ENCODE assay signal across 15 cellular contexts in the genomic region with DNA sequence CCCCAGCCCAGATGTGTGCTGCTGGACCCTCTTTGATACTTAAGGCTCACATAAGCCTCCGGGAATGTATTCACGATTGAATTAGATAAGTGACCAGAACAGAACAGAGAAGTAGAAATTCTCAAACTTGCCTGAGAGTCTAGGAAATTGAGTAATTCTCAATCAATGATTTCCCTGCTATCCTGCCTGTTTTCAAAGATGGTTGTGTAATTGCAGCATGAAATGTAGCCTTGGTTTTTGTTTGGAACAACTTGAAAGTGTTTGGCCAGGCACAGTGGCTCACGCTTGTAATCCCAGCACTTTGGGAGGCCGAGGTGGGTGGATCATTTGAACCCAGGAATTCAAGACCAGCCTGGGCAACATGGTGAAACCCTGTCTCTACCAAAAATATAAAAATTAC. TPM values are rescaled to one million over a fixed set of nuclear protein-coding genes. Genes with fewer than 3 reads are reported as not detected.
DNase-seq lines count a peak whose midpoint lies in the region; ATAC-seq, FAIRE-seq and TF ChIP-seq lines count a peak whose summit lies in the region.
"Had no signal": no experiment of that assay in that cellular context is flagged by ENCODE, and none has a peak within 500 bp of the region (broad histone marks: within the 10 kb centered on the region; RNA-seq: fewer than 3 reads in every experiment).

No MANE protein-coding gene starts in this region.

- intact Hi-C loops in endothelial cell of umbilical vein (cut with micrococcal nuclease) (loop anchor here (10.0 kb wide), 1 partner anchor 180 kb away; a partner anchor contains a TSS), natural killer cell (cut with micrococcal nuclease) (no loop called here)

- H3K4me2 ChIP-seq in endothelial cell of umbilical vein (ENCODE audit: insufficient read depth, low read length): no peak overlapping the region

- H3K4me1 Mint-ChIP-seq in CD4-positive, CD25-positive, alpha-beta regulatory T cell: peaks cover 15 to 34% (median 23%) of the 10 kb centered on the region in 4 donors
- H3K4me1 Mint-ChIP-seq in natural killer cell: peaks cover 18 to 20% of the 10 kb centered on the region in 2 donors

- peaks cover 7% of the 10 kb centered on the region for H3K79me2 ChIP-seq in endothelial cell of umbilical vein (ENCODE audit: control insufficient read depth, insufficient read depth, low read length)

- no peak overlapping the region for H3K4me3 Mint-ChIP-seq in CD4-positive, CD25-positive, alpha-beta regulatory T cell
- no peak overlapping the region for H3K4me3 Mint-ChIP-seq in natural killer cell

- H3K4me1 ChIP-seq in CD4-positive, CD25-positive, alpha-beta regulatory T cell (ENCODE audit: control insufficient read depth, insufficient read depth, low read length, poor library complexity, severe bottlenecking): peaks cover 12% of the 10 kb centered on the region
- H3K4me1 ChIP-seq in endothelial cell of umbilical vein (ENCODE audit: control insufficient read depth, extremely low read depth, insufficient read depth, low read length) (peaks cover 23% of the 10 kb centered on the region), muscle layer of duodenum (ENCODE audit: control insufficient read depth in 1 of 2, insufficient read depth in 2 of 2, low read length in 2 of 2) (peaks cover 3 to 5% of the 10 kb centered on the region in 2 donors)

- H3K27me3 ChIP-seq in CD4-positive, CD25-positive, alpha-beta regulatory T cell (ENCODE audit: control insufficient read depth, insufficient read depth, low read length): no peaks in the 10 kb centered on the region
- H3K27me3 ChIP-seq in endothelial cell of umbilical vein (ENCODE audit: control insufficient read depth in 2 of 2, insufficient read depth in 2 of 2, low read length in 2 of 2) (no peaks in the 10 kb centered on the region), muscle layer of duodenum (ENCODE audit: low read depth, low read length) (no peaks in the 10 kb centered on the region)
- H3K27me3 ChIP-seq: BE2C had no signal

- peaks cover 29% of the 10 kb centered on the region for H3K36me3 ChIP-seq in CD4-positive, CD25-positive, alpha-beta regulatory T cell (ENCODE audit: control insufficient read depth, insufficient read depth, low read length)
- H3K36me3 ChIP-seq in endothelial cell of umbilical vein (ENCODE audit: control insufficient read depth in 2 of 2, extremely low read depth in 1 of 2, insufficient read depth in 2 of 2, low read length in 2 of 2) (peaks cover 3 to 4% of the 10 kb centered on the region in 2 experiments), muscle layer of duodenum (ENCODE audit: control insufficient read depth in 1 of 2, insufficient read depth in 2 of 2, low read length in 2 of 2) (peaks cover 4 to 18% of the 10 kb centered on the region in 2 donors)

- H3K4me3 ChIP-seq in AG10803 (ENCODE audit: low read length): no peak overlapping the region
- no peak overlapping the region for H3K4me3 ChIP-seq in CD4-positive, CD25-positive, alpha-beta regulatory T cell (ENCODE audit: low read depth, low read length)
- H3K4me3 ChIP-seq in endothelial cell of umbilical vein (replicated peaks in 1 of 3; ENCODE audit: insufficient read depth in 1 of 3, low read depth in 1 of 3, low read length in 3 of 3): no peak overlapping the region
- H3K4me3 ChIP-seq in muscle layer of duodenum (ENCODE audit: low read depth in 1 of 2, low read length in 2 of 2): no peak overlapping the region

- H3K27ac ChIP-seq in CD4-positive, CD25-positive, alpha-beta regulatory T cell (ENCODE audit: insufficient read depth, low read length, poor library complexity, severe bottlenecking): no peak overlapping the region
- H3K27ac ChIP-seq in endothelial cell of umbilical vein (ENCODE audit: insufficient read depth, low read depth, low read length): peak overlapping the region; percentile 94
- peak overlapping the region; percentile 64 for H3K27ac ChIP-seq in muscle layer of duodenum (ENCODE audit: low read length)

- TF ChIP-seq CTCF in AG10803 (conservative IDR thresholded peaks at IDR 0.05; ENCODE audit: low read length) (no peak), endothelial cell of umbilical vein (IDR thresholded peaks at IDR 0.05; ENCODE audit: extremely low read depth in 1 of 2, insufficient read depth in 1 of 2, low read depth in 1 of 2, low read length in 2 of 2) (no peak), natural killer cell (IDR thresholded peaks at IDR 0.05) (no peak)

- CTCF ChIA-PET in endothelial cell of umbilical vein (lab: Charles Lee): no interaction called here

- no peaks in the 10 kb centered on the region for H3K9me3 Mint-ChIP-seq in CD4-positive, CD25-positive, alpha-beta regulatory T cell
- no peaks in the 10 kb centered on the region for H3K9me3 Mint-ChIP-seq in natural killer cell
- H3K9me3 Mint-ChIP-seq: naive B cell had no signal

- no peak overlapping the region for H2AFZ ChIP-seq in endothelial cell of umbilical vein (ENCODE audit: low read depth, low read length)

- DNase-seq in AG10803 (ENCODE audit: low read depth) (peak; percentile 3), endothelial cell of umbilical vein (ENCODE audit: low read depth, low spot score) (no peak), DMS114 treated with DMSO at 0.1 percent for 48 hours (lab: John Stamatoyannopoulos, UW; ENCODE audit: unreplicated experiment) (no peak), natural killer cell (no peak)
- no peak for DNase-seq in CD4-positive, CD25-positive, alpha-beta regulatory T cell
- DNase-seq: cerebellar nuclear complex, DMS53, hippocampal formation, naive B cell, NCI-H1436 treated with DMSO at 0.1 percent for 48 hours, NCI-H510A had no signal

- BruUV-seq in endothelial cell of umbilical vein (replicated peaks; lab: Mats Ljungman, UMichigan): no TSS peak

- peak; percentile 64 for FAIRE-seq in endothelial cell of umbilical vein (lab: Jason Lieb, UNC)
- FAIRE-seq: endometrium had no signal

- H3K27ac Mint-ChIP-seq in CD4-positive, CD25-positive, alpha-beta regulatory T cell: peak overlapping the region; percentile 82 to 89 (median 87)
- H3K27ac Mint-ChIP-seq in natural killer cell: no peak overlapping the region

- H3K9me1 ChIP-seq in endothelial cell of umbilical vein (replicated peaks; ENCODE audit: control insufficient read depth, extremely low read depth, insufficient read depth, low read length): no peaks in the 10 kb centered on the region

- H3K9ac ChIP-seq in endothelial cell of umbilical vein (replicated peaks; ENCODE audit: extremely low read depth, insufficient read depth, low read length): no peak overlapping the region

- dilution Hi-C loops in endothelial cell of umbilical vein (cut with MboI; ENCODE audit: extremely low pct_ligation_motif_present, low sequenced_read_pairs): no loop called here

- TF ChIP-seq POLR2A in endothelial cell of umbilical vein (IDR thresholded peaks at IDR 0.05; ENCODE audit: low read depth, low read length): no peak

- POLR2A ChIA-PET in endothelial cell of umbilical vein (lab: Charles Lee): no interaction called here

- H3K9me3 ChIP-seq in CD4-positive, CD25-positive, alpha-beta regulatory T cell (ENCODE audit: control insufficient read depth in 2 of 2, low read length in 2 of 2): no peaks in the 10 kb centered on the region
- H3K9me3 ChIP-seq in endothelial cell of umbilical vein (replicated peaks; ENCODE audit: control insufficient read depth, insufficient read depth, low read length): no peaks in the 10 kb centered on the region
- H3K9me3 ChIP-seq in muscle layer of duodenum (ENCODE audit: control insufficient read depth in 1 of 2, low read length in 2 of 2): no peaks in the 10 kb centered on the region
- H3K9me3 ChIP-seq: BE2C had no signal

- H3K36me3 Mint-ChIP-seq in CD4-positive, CD25-positive, alpha-beta regulatory T cell: peaks cover 22% of the 10 kb centered on the region
- peaks cover 7% of the 10 kb centered on the region for H3K36me3 Mint-ChIP-seq in natural killer cell

- ATAC-seq in CD4-positive, CD25-positive, alpha-beta regulatory T cell (ENCODE audit: low read depth in 2 of 2): no peak
- ATAC-seq in GM18873 (IDR thresholded peaks at IDR 0.05; ENCODE audit: low FRiP score, unreplicated experiment): no peak
- no peak for ATAC-seq in natural killer cell

- H3K27me3 Mint-ChIP-seq in CD4-positive, CD25-positive, alpha-beta regulatory T cell: no peaks in the 10 kb centered on the region
- no peaks in the 10 kb centered on the region for H3K27me3 Mint-ChIP-seq in natural killer cell (ENCODE audit: low read depth in 2 of 2)
- H3K27me3 Mint-ChIP-seq: naive B cell had no signal

- H4K20me1 ChIP-seq in endothelial cell of umbilical vein (replicated peaks; ENCODE audit: control insufficient read depth, extremely low read depth, insufficient read depth, low read length): no peaks in the 10 kb centered on the region

TF ChIP-seq in endothelial cell of umbilical vein, 7 proteins besides CTCF, POLR2A, EP300 and RAD21:
- TF ChIP-seq MYC (IDR thresholded peaks at IDR 0.05; ENCODE audit: low read depth, low read length) (no peak), EZH2 (IDR thresholded peaks at IDR 0.05; ENCODE audit: borderline replicate concordance, low read depth, low read length, severe bottlenecking) (no peak), POLR2AphosphoS5 (IDR thresholded peaks at IDR 0.05; ENCODE audit: insufficient read depth, low read depth, low read length) (no peak), FOS (IDR thresholded peaks at IDR 0.05; ENCODE audit: borderline replicate concordance, insufficient read depth, low read length) (no peak), JUN (IDR thresholded peaks at IDR 0.05; ENCODE audit: borderline replicate concordance, insufficient read depth, insufficient read length, low read depth) (no peak), GATA2 (IDR thresholded peaks at IDR 0.05; ENCODE audit: insufficient read depth, insufficient read length, low read depth, low read length) (no peak)
- TF ChIP-seq, protein P1, sequence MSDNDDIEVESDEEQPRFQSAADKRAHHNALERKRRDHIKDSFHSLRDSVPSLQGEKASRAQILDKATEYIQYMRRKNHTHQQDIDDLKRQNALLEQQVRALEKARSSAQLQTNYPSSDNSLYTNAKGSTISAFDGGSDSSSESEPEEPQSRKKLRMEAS (IDR thresholded peaks at IDR 0.05; ENCODE audit: insufficient read depth, insufficient read length): no peak

RNA-seq across cellular contexts. Expression of a gene that starts 41.2 kb away (rescaled TPM):
- total RNA-seq in CD4-positive, CD25-positive, alpha-beta regulatory T cell: 87.7 TPM
- polyA plus RNA-seq in CD4-positive, CD25-positive, alpha-beta regulatory T cell: 10 to 100 TPM; 43.9 to 53.3 (median 50.9) TPM
- 49.0 and 52.1 TPM in 2 replicates for total RNA-seq in endothelial cell of umbilical vein
- 37.7 and 40.4 TPM in 2 replicates for polyA plus RNA-seq in endothelial cell of umbilical vein
- polyA plus RNA-seq in endothelial cell of umbilical vein (2011; cell fraction: cytosol; rRNA removed): 36.9 and 45.5 TPM in 2 replicates
- 77.9 and 79.6 TPM in 2 replicates for polyA plus RNA-seq in endothelial cell of umbilical vein (2011; cell fraction: nucleus; rRNA removed)
- 38.1 and 44.1 TPM in 2 replicates for polyA plus RNA-seq in endothelial cell of umbilical vein (2012)
- polyA minus RNA-seq in endothelial cell of umbilical vein: 26.4 and 28.3 TPM in 2 replicates
- 8.7 TPM for polyA minus RNA-seq in endothelial cell of umbilical vein (2011; cell fraction: cytosol; rRNA and poly(A)+ RNA removed)
- 12.2 and 25.3 TPM in 2 replicates for polyA minus RNA-seq in endothelial cell of umbilical vein (2011; cell fraction: nucleus; rRNA and poly(A)+ RNA removed)
- total RNA-seq in natural killer cell: 10 to 100 TPM; 35.6 to 53.9 (median 41.6) TPM

Comparison
In these comparisons a context has a peak if more than half of its experiments do, and no peak if none do; other contexts are left out.
1. H3K27ac Mint-ChIP-seq: peak in CD4-positive, CD25-positive, alpha-beta regulatory T cell (3 of 3); none in natural killer cell (0 of 2).